8 cellular contexts compared by ENCODE assay signal in the genomic region with DNA sequence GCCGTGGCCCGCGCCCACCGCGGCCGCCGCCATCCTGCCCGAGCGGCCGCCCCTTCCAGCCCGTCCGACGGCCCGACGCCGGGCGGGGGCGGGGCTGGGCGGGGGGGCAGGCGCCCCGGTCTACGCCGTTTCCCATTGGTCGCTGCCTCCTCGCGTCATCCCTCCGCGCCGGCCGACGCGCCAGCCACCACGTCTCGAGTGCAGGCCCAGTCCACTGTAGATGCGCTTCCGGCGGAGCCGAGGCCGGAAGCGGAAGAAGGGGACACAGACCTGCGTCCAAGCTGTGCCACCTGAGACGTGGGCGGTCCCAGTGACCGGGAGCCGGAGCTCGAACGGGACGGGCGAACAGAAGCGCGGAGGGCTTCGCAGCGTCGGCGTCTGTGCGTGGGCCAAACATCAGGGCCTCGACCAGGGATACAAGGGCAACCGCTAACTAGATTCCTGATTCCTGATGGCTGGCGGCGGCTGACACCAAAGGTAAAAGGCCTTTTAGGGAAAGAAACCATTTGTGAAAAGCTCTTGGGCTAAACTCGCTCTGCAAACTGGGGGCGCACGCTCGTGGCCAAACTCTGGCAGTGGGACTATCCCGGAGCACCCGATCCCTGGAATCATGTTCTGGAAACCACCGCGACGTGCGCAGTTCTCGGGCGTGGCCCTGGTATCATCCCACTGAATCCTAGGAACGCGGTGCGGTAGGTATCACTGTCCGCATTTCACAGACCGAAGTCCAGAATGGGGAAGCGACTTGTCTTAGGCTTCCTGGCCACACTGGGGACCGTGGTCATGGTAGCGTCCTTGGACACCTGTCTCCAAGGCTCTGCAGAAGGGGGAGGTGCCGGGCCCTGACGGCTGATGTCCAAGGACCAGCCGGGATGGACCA. TPM values are rescaled to one million over a fixed set of nuclear protein-coding genes. Genes with fewer than 3 reads are reported as not detected.
A peak's percentile ranks its signal among the peaks of the same experiment; 100 is the strongest.
DNase-seq lines count a peak whose midpoint lies in the region; ATAC-seq and TF ChIP-seq lines count a peak whose summit lies in the region.

Gene SLC35E1 (minus strand): TSS at position 84 of the 880 bp plus-strand sequence. CDS start 51 bp downstream, at position 33.

- no peaks in the 10 kb centered on the region for H3K9me2 ChIP-seq in MM.1S (replicated peaks; ENCODE audit: insufficient read depth, low read length)
- no peaks in the 10 kb centered on the region for H3K9me2 ChIP-seq in neural cell (ENCODE audit: insufficient read depth, low read length)

- H3K4me3 Mint-ChIP-seq in stimulated activated naive CD8-positive, alpha-beta T cell treated with anti-CD3 and anti-CD28 coated beads, Interleukin-15, amount 100 ng/mL, for 72 hours = peak within 1 kb of the TSS; percentile 95

- H3F3A ChIP-seq in MM.1S (ENCODE audit: insufficient read depth, low read length) (peaks cover 18% of the 10 kb centered on the region), neural cell (ENCODE audit: insufficient read depth, low read length, poor library complexity, severe bottlenecking) (no peaks in the 10 kb centered on the region)

- peak; percentile 96 for ATAC-seq in stimulated activated naive CD8-positive, alpha-beta T cell treated with anti-CD3 and anti-CD28 coated beads, Interleukin-15, amount 100 ng/mL, for 72 hours

- peak; percentile 50 for TF ChIP-seq RAD21 in neural cell (conservative IDR thresholded peaks at IDR 0.05)

- H3K27me3 Mint-ChIP-seq in stimulated activated naive CD8-positive, alpha-beta T cell treated with anti-CD3 and anti-CD28 coated beads, Interleukin-15, amount 100 ng/mL, for 72 hours = no peaks in the 10 kb centered on the region

- peak within 1 kb of the TSS; percentile 83 for H3K9ac ChIP-seq in MM.1S (ENCODE audit: low read length)
- H3K9ac ChIP-seq in neural cell (ENCODE audit: low read length) = peak within 1 kb of the TSS; percentile 79

- H3K27ac Mint-ChIP-seq in stimulated activated naive CD8-positive, alpha-beta T cell treated with anti-CD3 and anti-CD28 coated beads, Interleukin-15, amount 100 ng/mL, for 72 hours = peak within 1 kb of the TSS; percentile 93 to 99

- H3K79me2 ChIP-seq in MM.1S (ENCODE audit: low read length) (peaks cover 96% of the 10 kb centered on the region), neural cell (replicated peaks; ENCODE audit: insufficient read depth, low read length) (peaks cover 31% of the 10 kb centered on the region)

- H3K4me1 ChIP-seq in MM.1S (ENCODE audit: low read length) = peaks cover 16% of the 10 kb centered on the region

- H2AFZ ChIP-seq in MM.1S (ENCODE audit: low read length) = peak within 1 kb of the TSS; percentile 12; the same call in 1 of the 2 replicates
- peak within 1 kb of the TSS; percentile 41 for H2AFZ ChIP-seq in neural cell (ENCODE audit: low read depth, low read length)

- H3K4me3 ChIP-seq in MM.1S (ENCODE audit: low read length) (peak within 1 kb of the TSS; percentile 91), fibroblast of villous mesenchyme (ENCODE audit: low read depth, low read length) (peak within 1 kb of the TSS; percentile 96), neural cell (ENCODE audit: low read length) (peak within 1 kb of the TSS; percentile 94)

- peak; percentile 91 for DNase-seq in GDM1 (lab: John Stamatoyannopoulos, UW)
- peak; percentile 93 for DNase-seq in HCEC 1CT
- peak; percentile 98 for DNase-seq in MM.1S
- peak; percentile 93 for DNase-seq in SIG-M5 treated with dmso at 0.1 percent for 504 hours (lab: John Stamatoyannopoulos, UW; ENCODE audit: unreplicated experiment)
- DNase-seq in activated gamma-delta T cell treated with Interleukin-2 at 50 U/mL for 16 hours = peak; percentile 87
- peak; percentile 97 for DNase-seq in fibroblast of villous mesenchyme (ENCODE audit: low read depth)
- DNase-seq in stimulated activated naive CD8-positive, alpha-beta T cell treated with anti-CD3 and anti-CD28 coated beads, Interleukin-15, amount 100 ng/mL, for 72 hours = peak; percentile 92 to 94

- H4K20me1 ChIP-seq in MM.1S (ENCODE audit: insufficient read depth, low read length) (0 out of 2 replicates have a peak, but pooled peaks cover 5% of the 10 kb centered on the region), neural cell (ENCODE audit: insufficient read depth) (no peaks in the 10 kb centered on the region)

- TF ChIP-seq CTCF in MM.1S (IDR thresholded peaks at IDR 0.05; ENCODE audit: low read length) = no peak
- TF ChIP-seq CTCF in fibroblast of villous mesenchyme (IDR thresholded peaks at IDR 0.05; ENCODE audit: insufficient read depth, low read depth, low read length) = no peak
- TF ChIP-seq CTCF in neural cell (IDR thresholded peaks at IDR 0.05; ENCODE audit: poor library complexity, severe bottlenecking) = no peak

- no peaks in the 10 kb centered on the region for H3K9me3 Mint-ChIP-seq in stimulated activated naive CD8-positive, alpha-beta T cell treated with anti-CD3 and anti-CD28 coated beads, Interleukin-15, amount 100 ng/mL, for 72 hours

- H3K27me3 ChIP-seq in MM.1S (replicated peaks; ENCODE audit: insufficient read depth, low read length) (no peaks in the 10 kb centered on the region), neural cell (ENCODE audit: insufficient read depth, low read depth, low read length) (no peaks in the 10 kb centered on the region)

- peak; percentile 54 for TF ChIP-seq EP300 in neural cell (conservative IDR thresholded peaks at IDR 0.05; ENCODE audit: poor library complexity, severe bottlenecking)

- peak within 1 kb of the TSS; percentile 99 for H3K4me2 ChIP-seq in MM.1S (ENCODE audit: low read depth, low read length)
- H3K4me2 ChIP-seq in neural cell (ENCODE audit: low read length) = peak within 1 kb of the TSS; percentile 66

- H3K9me3 ChIP-seq in MM.1S (replicated peaks; ENCODE audit: insufficient read depth, low read length) (no peaks in the 10 kb centered on the region), neural cell (ENCODE audit: low read length) (no peaks in the 10 kb centered on the region)

- H3K36me3 ChIP-seq in MM.1S (replicated peaks; ENCODE audit: insufficient read depth, low read length) (peaks cover 3% of the 10 kb centered on the region; the same call in 1 of the 2 replicates), neural cell (ENCODE audit: insufficient read depth, low read length) (no peaks in the 10 kb centered on the region)

- peaks cover 79% of the 10 kb centered on the region for H3K4me1 Mint-ChIP-seq in stimulated activated naive CD8-positive, alpha-beta T cell treated with anti-CD3 and anti-CD28 coated beads, Interleukin-15, amount 100 ng/mL, for 72 hours

- peak within 1 kb of the TSS; percentile 51; the same call in 1 of the 2 replicates for H3K27ac ChIP-seq in MM.1S (ENCODE audit: low read length)
- H3K27ac ChIP-seq in neural cell (ENCODE audit: low read length) = peak within 1 kb of the TSS; percentile 72

TF ChIP-seq in neural cell, 6 proteins besides CTCF, POLR2A, EP300 and RAD21:
- TF ChIP-seq REST (IDR thresholded peaks at IDR 0.05; ENCODE audit: borderline replicate concordance) (no peak), TAF1 (IDR thresholded peaks at IDR 0.05; ENCODE audit: low read depth) (peak; percentile 62), POLR2AphosphoS5 (IDR thresholded peaks at IDR 0.05) (peak; percentile 87), MXI1 (conservative IDR thresholded peaks at IDR 0.05; ENCODE audit: poor library complexity, severe bottlenecking) (peak; percentile 93), EZH2 (IDR thresholded peaks at IDR 0.05; ENCODE audit: borderline replicate concordance, insufficient read depth, low read length, poor library complexity, severe bottlenecking) (no peak), SMC3 (conservative IDR thresholded peaks at IDR 0.05; ENCODE audit: poor library complexity) (peak; percentile 58)

RNA-seq across cellular contexts. Expression of gene SLC35E1, which starts in this region (rescaled TPM):
- 32.5 and 46.2 TPM in 2 replicates for total RNA-seq in fibroblast of villous mesenchyme
- 16.6 and 23.9 TPM in 2 replicates for polyA plus RNA-seq in neural cell
- polyA minus RNA-seq in neural cell = 27.2 and 38.7 TPM in 2 replicates

Comparison
In these comparisons a context has a peak if more than half of its experiments do, and no peak if none do; other contexts are left out.
1. Peak in every context shown above with its lines: DNase-seq, ATAC-seq, H3K4me3 ChIP-seq and H3K27ac ChIP-seq.